ENCODE assay signal across 2 cellular contexts in genomic region chr18:136433-136832, GRCh38.
TF ChIP-seq lines count a peak whose summit lies in the region.

No MANE protein-coding gene starts in this region.

TF ChIP-seq in HepG2, 621 proteins besides CTCF, POLR2A, EP300 and RAD21 (continues in another document):
- TF ChIP-seq ZNF740 (CRISPR knock-in tag; IDR thresholded peaks at IDR 0.05) (no peak), DRAP1 (CRISPR knock-in tag; IDR thresholded peaks at IDR 0.05) (0 out of 2 replicates have a peak, but pooled peaks have one; percentile 22), TERF1 (CRISPR knock-in tag; IDR thresholded peaks at IDR 0.05) (no peak), NFYB (CRISPR knock-in tag; IDR thresholded peaks at IDR 0.05) (peak; percentile 70), ZNF333 (CRISPR knock-in tag; IDR thresholded peaks at IDR 0.05; ENCODE audit: borderline replicate concordance) (no peak), SP4 (CRISPR knock-in tag; IDR thresholded peaks at IDR 0.05) (no peak), TEF (CRISPR knock-in tag; IDR thresholded peaks at IDR 0.05) (no peak), NFE2L1 (CRISPR knock-in tag; IDR thresholded peaks at IDR 0.05; ENCODE audit: borderline replicate concordance) (no peak), GTF3A (CRISPR knock-in tag; conservative IDR thresholded peaks at IDR 0.05) (no peak), ZNF615 (CRISPR knock-in tag; IDR thresholded peaks at IDR 0.05; ENCODE audit: borderline replicate concordance) (no peak), SOX5 (CRISPR knock-in tag; IDR thresholded peaks at IDR 0.05; ENCODE audit: borderline replicate concordance) (no peak), ZMYM4 (CRISPR knock-in tag; IDR thresholded peaks at IDR 0.05) (peak; percentile 71), ZGPAT (CRISPR knock-in tag; IDR thresholded peaks at IDR 0.05) (no peak), POGZ (CRISPR knock-in tag; IDR thresholded peaks at IDR 0.05) (peak; percentile 33; the same call in 1 of the 2 replicates), ZNF446 (CRISPR knock-in tag; IDR thresholded peaks at IDR 0.05) (no peak), NFYC (CRISPR knock-in tag; IDR thresholded peaks at IDR 0.05) (peak; percentile 82), ZKSCAN5 (CRISPR knock-in tag; IDR thresholded peaks at IDR 0.05) (no peak), MED1 (CRISPR knock-in tag; IDR thresholded peaks at IDR 0.05) (no peak), PRDM10 (CRISPR knock-in tag; IDR thresholded peaks at IDR 0.05; ENCODE audit: low read depth) (no peak)

TF ChIP-seq in GM12878, 131 proteins besides CTCF, POLR2A, EP300 and RAD21:
- TF ChIP-seq USF1 (IDR thresholded peaks at IDR 0.05; ENCODE audit: borderline replicate concordance, extremely low read length, insufficient read depth, low read depth, low read length) (peak; percentile 64), ZNF592 (IDR thresholded peaks at IDR 0.05) (no peak), RAD51 (IDR thresholded peaks at IDR 0.05) (peak; percentile 56; the same call in 1 of the 2 replicates)
